In genomic region chr11:108069947-108070346, GRCh38 we compare ENCODE assay signal across 9 cellular contexts. TPM values are rescaled to one million over a fixed set of nuclear protein-coding genes. Genes with fewer than 3 reads are reported as not detected.
DNase-seq lines count a peak whose midpoint lies in the region; ATAC-seq and TF ChIP-seq lines count a peak whose summit lies in the region.
"Had no signal": no experiment of that assay in that cellular context is flagged by ENCODE, and none has a peak within 500 bp of the region (broad histone marks: within the 10 kb centered on the region; RNA-seq: fewer than 3 reads in every experiment).

No MANE protein-coding gene starts in this region.

- ATAC-seq in GM21447 (IDR thresholded peaks at IDR 0.05; ENCODE audit: unreplicated experiment) (peak; percentile 75), gastroesophageal sphincter (no peak), GM19328 (IDR thresholded peaks at IDR 0.05; ENCODE audit: unreplicated experiment) (no peak)
- ATAC-seq: body of pancreas had no signal

- H3K9me3 ChIP-seq in SK-N-MC (ENCODE audit: low read depth, low read length), result no peaks in the 10 kb centered on the region
- H3K9me3 ChIP-seq in gastroesophageal sphincter, result no peaks in the 10 kb centered on the region
- H3K9me3 ChIP-seq: body of pancreas had no signal

- H3K4me3 ChIP-seq in SK-N-MC (no peak overlapping the region), gastroesophageal sphincter (no peak overlapping the region)
- H3K4me3 ChIP-seq: body of pancreas had no signal

- peak overlapping the region; percentile 8 for H3K9ac ChIP-seq in SK-N-MC (ENCODE audit: insufficient read length)

- no peaks in the 10 kb centered on the region for H3K27me3 ChIP-seq in gastroesophageal sphincter
- H3K27me3 ChIP-seq: body of pancreas had no signal

- DNase-seq in ELR (ENCODE audit: low read depth) (peak; percentile 56), SK-N-MC (ENCODE audit: low read depth, low spot score) (no peak), iris pigment epithelial cell (ENCODE audit: low read depth) (peak; percentile 84), AML-193 (lab: John Stamatoyannopoulos, UW) (no peak), islet precursor cell (no peak)
- DNase-seq: body of pancreas had no signal

- TF ChIP-seq EP300 in gastroesophageal sphincter (IDR thresholded peaks at IDR 0.05), result no peak

- no peaks in the 10 kb centered on the region for H3K4me1 ChIP-seq in gastroesophageal sphincter
- H3K4me1 ChIP-seq: body of pancreas had no signal

- peak overlapping the region; percentile 22 for H3K27ac ChIP-seq in SK-N-MC
- no peak overlapping the region for H3K27ac ChIP-seq in gastroesophageal sphincter
- H3K27ac ChIP-seq: body of pancreas had no signal

- TF ChIP-seq CTCF in gastroesophageal sphincter (IDR thresholded peaks at IDR 0.05), result no peak

- peaks cover 36% of the 10 kb centered on the region for H3K36me3 ChIP-seq in SK-N-MC (ENCODE audit: insufficient read depth, low read length)
- H3K36me3 ChIP-seq in gastroesophageal sphincter, result peaks cover 0 to 53% of the 10 kb centered on the region in 2 donors

- no peak for TF ChIP-seq POLR2A in gastroesophageal sphincter (IDR thresholded peaks at IDR 0.05)

RNA-seq across cellular contexts. Expression of gene ACAT1, which starts 51.4 kb away (rescaled TPM):
- 100 to 1,000 TPM; 171 to 345 (median 231) TPM for total RNA-seq in gastroesophageal sphincter

Comparison
In these comparisons a context has a peak if more than half of its experiments do, and no peak if none do; other contexts are left out.
1. DNase-seq: peak in ELR (single experiment) and iris pigment epithelial cell (single experiment); none in SK-N-MC (single experiment), AML-193 (0 of 2) and islet precursor cell (single experiment).